12 cellular contexts compared by ENCODE assay signal in the genomic region with DNA sequence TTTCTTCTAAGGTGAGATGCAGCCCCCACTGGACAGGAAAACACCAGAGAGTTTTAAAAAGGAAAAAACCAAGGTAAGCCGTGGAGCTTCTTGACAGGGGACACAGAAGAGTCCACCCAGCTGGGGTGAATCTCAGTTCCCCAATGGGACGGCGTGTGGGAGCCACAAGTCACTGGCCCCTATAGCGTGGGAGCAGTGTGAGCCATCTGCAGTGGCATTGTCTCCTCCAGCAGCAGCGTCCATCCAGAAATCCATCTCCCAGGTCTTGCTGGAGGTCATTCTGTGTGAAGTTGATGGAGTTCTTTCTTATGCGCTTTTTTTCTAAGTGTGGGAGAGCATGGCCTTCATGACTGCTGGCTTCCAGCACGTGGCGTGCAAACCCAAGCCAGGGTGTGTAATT.
"Had no signal": no experiment of that assay in that cellular context is flagged by ENCODE, and none has a peak within 500 bp of the region (broad histone marks: within the 10 kb centered on the region; RNA-seq: fewer than 3 reads in every experiment).

No MANE protein-coding gene starts in this region.

- H3K9ac ChIP-seq: parathyroid adenoma had no signal

- H3K79me2 ChIP-seq: parathyroid adenoma had no signal

- H3K4me3 Mint-ChIP-seq: activated naive CD4-positive, alpha-beta T cell treated with anti-CD3 and anti-CD28 coated beads, Interleukin-2, amount 50 U/mL, for 24 hours; T-helper 17 cell had no signal

- H3K27ac Mint-ChIP-seq: activated CD8-positive, alpha-beta T cell treated with anti-CD3 and anti-CD28 coated beads for 36 hours; activated naive CD4-positive, alpha-beta T cell treated with anti-CD3 and anti-CD28 coated beads, Interleukin-2, amount 50 U/mL, for 24 hours; stimulated activated naive CD8-positive, alpha-beta T cell treated with anti-CD3 and anti-CD28 coated beads, Interleukin-15, Interleukin-2, amounts not matched to agents 100 ng/mL and 50 ng/mL, for 24 hours had no signal

- H3K27ac ChIP-seq: esophagus squamous epithelium, gastroesophageal sphincter, parathyroid adenoma, thyroid gland, upper lobe of right lung had no signal

- FAIRE-seq: colon had no signal

- H3K4me1 ChIP-seq: parathyroid adenoma, thyroid gland, upper lobe of right lung had no signal

- H3K9me3 ChIP-seq: esophagus squamous epithelium, gastroesophageal sphincter, thyroid gland, upper lobe of right lung had no signal

- H3K27me3 ChIP-seq: esophagus squamous epithelium, gastroesophageal sphincter, thyroid gland, upper lobe of right lung had no signal

- H3K27me3 Mint-ChIP-seq: activated CD8-positive, alpha-beta T cell treated with anti-CD3 and anti-CD28 coated beads for 36 hours; activated naive CD4-positive, alpha-beta T cell treated with anti-CD3 and anti-CD28 coated beads, Interleukin-2, amount 50 U/mL, for 24 hours; central memory CD8-positive, alpha-beta T cell; stimulated activated naive CD8-positive, alpha-beta T cell treated with anti-CD3 and anti-CD28 coated beads, Interleukin-15, Interleukin-2, amounts not matched to agents 100 ng/mL and 50 ng/mL, for 24 hours; T-helper 17 cell had no signal

- DNase-seq: esophagus squamous epithelium, T-helper 17 cell, upper lobe of right lung had no signal

- H3K4me3 ChIP-seq: esophagus squamous epithelium, gastroesophageal sphincter, thyroid gland, upper lobe of right lung had no signal

- H2AFZ ChIP-seq: parathyroid adenoma had no signal

- H3K9me3 Mint-ChIP-seq: activated CD4-positive, alpha-beta T cell treated with anti-CD3 and anti-CD28 coated beads, Interleukin-2, amount 10 ng/mL, durations not matched to agents 7 days and 5 days; activated CD8-positive, alpha-beta T cell treated with anti-CD3 and anti-CD28 coated beads for 36 hours; activated naive CD4-positive, alpha-beta T cell treated with anti-CD3 and anti-CD28 coated beads, Interleukin-2, amount 50 U/mL, for 24 hours; central memory CD8-positive, alpha-beta T cell; stimulated activated naive CD8-positive, alpha-beta T cell treated with anti-CD3 and anti-CD28 coated beads, Interleukin-15, Interleukin-2, amounts not matched to agents 100 ng/mL and 50 ng/mL, for 24 hours had no signal
